In genomic region chr12:120086801-120087621, GRCh38 we compare ENCODE assay signal across 8 cellular contexts. TPM values are rescaled to one million over a fixed set of nuclear protein-coding genes. Genes with fewer than 3 reads are reported as not detected.
A peak's percentile ranks its signal among the peaks of the same experiment; 100 is the strongest.
DNase-seq lines count a peak whose midpoint lies in the region; ATAC-seq and TF ChIP-seq lines count a peak whose summit lies in the region.

No MANE protein-coding gene starts in this region.

- H3K4me3 ChIP-seq in LNCaP clone FGC (ENCODE audit: low read depth, low read length): peak overlapping the region; percentile 42

- peaks cover 13% of the 10 kb centered on the region for H3K27me3 Mint-ChIP-seq in nephron progenitor cell (ENCODE audit: low read depth, poor library complexity)
- H3K27me3 Mint-ChIP-seq in stimulated activated naive CD8-positive, alpha-beta T cell treated with anti-CD3 and anti-CD28 coated beads, Interleukin-15, amount 100 ng/mL, for 72 hours: no peaks in the 10 kb centered on the region

- CTCF ChIA-PET in RWPE1 (lab: Yijun Ruan, JAX): interaction anchor here (0.5 to 1.5 kb wide), 5 partner anchors 30 to 158 kb away, joined by 3 to 9 read pairs (median 4); partner anchors contain the start of gene BICDL1

- peak overlapping the region; percentile 79 for H3K27ac Mint-ChIP-seq in nephron progenitor cell
- peak overlapping the region; percentile 78 to 95 for H3K27ac Mint-ChIP-seq in stimulated activated naive CD8-positive, alpha-beta T cell treated with anti-CD3 and anti-CD28 coated beads, Interleukin-15, amount 100 ng/mL, for 72 hours

- no peaks in the 10 kb centered on the region for H3K9me3 Mint-ChIP-seq in nephron progenitor cell
- no peaks in the 10 kb centered on the region for H3K9me3 Mint-ChIP-seq in stimulated activated naive CD8-positive, alpha-beta T cell treated with anti-CD3 and anti-CD28 coated beads, Interleukin-15, amount 100 ng/mL, for 72 hours

- TF ChIP-seq CTCF in LNCaP clone FGC (IDR thresholded peaks at IDR 0.05; ENCODE audit: control insufficient read depth, extremely low read depth, insufficient read depth) (peak; percentile 99), RWPE1 (conservative IDR thresholded peaks at IDR 0.05; ENCODE audit: low read depth) (peak; percentile 96), nephron progenitor cell (IDR thresholded peaks at IDR 0.05) (peak; percentile 96)

- no peaks in the 10 kb centered on the region for H3K36me3 Mint-ChIP-seq in nephron progenitor cell (ENCODE audit: low read depth)

- POLR2A ChIA-PET in RWPE1 (lab: Yijun Ruan, JAX; ENCODE audit: low non-redundant PET): no interaction called here

- peak; percentile 99 for DNase-seq in ELR (ENCODE audit: low read depth)
- DNase-seq in H4 (ENCODE audit: low spot score): peak; percentile 99
- peak; percentile 99 for DNase-seq in LNCaP clone FGC (ENCODE audit: low read depth)
- peak; percentile 98 for DNase-seq in RWPE1 (ENCODE audit: low spot score)
- DNase-seq in activated effector memory CD4-positive, alpha-beta T cell treated with Interleukin-2 at 50 U/mL for 16 hours: peak; percentile 99
- DNase-seq in fibroblast of the conjunctiva (ENCODE audit: low read depth): peak; percentile 97
- DNase-seq in nephron progenitor cell: peak; percentile 99
- peak; percentile 99 to 100 for DNase-seq in stimulated activated naive CD8-positive, alpha-beta T cell treated with anti-CD3 and anti-CD28 coated beads, Interleukin-15, amount 100 ng/mL, for 72 hours

- ATAC-seq in stimulated activated naive CD8-positive, alpha-beta T cell treated with anti-CD3 and anti-CD28 coated beads, Interleukin-15, amount 100 ng/mL, for 72 hours: peak; percentile 97

- H3K4me1 Mint-ChIP-seq in nephron progenitor cell: peaks cover 42% of the 10 kb centered on the region
- peaks cover 42% of the 10 kb centered on the region for H3K4me1 Mint-ChIP-seq in stimulated activated naive CD8-positive, alpha-beta T cell treated with anti-CD3 and anti-CD28 coated beads, Interleukin-15, amount 100 ng/mL, for 72 hours

- peak overlapping the region; percentile 81 for H3K27ac ChIP-seq in RWPE1

- H3K4me3 Mint-ChIP-seq in nephron progenitor cell: peak overlapping the region; percentile 73
- peak overlapping the region; percentile 71 to 77 for H3K4me3 Mint-ChIP-seq in stimulated activated naive CD8-positive, alpha-beta T cell treated with anti-CD3 and anti-CD28 coated beads, Interleukin-15, amount 100 ng/mL, for 72 hours

RNA-seq across cellular contexts. Expression of gene RAB35, which starts 29.5 kb away (rescaled TPM):
- 17.7 and 23.2 TPM in 2 replicates for total RNA-seq in H4 (2014; rRNA removed; shearing (Covaris generic))

Comparison
In these comparisons a context has a peak if more than half of its experiments do, and no peak if none do; other contexts are left out.
1. Peak in every context shown above with its lines: DNase-seq, ATAC-seq, H3K4me3 ChIP-seq and H3K27ac ChIP-seq.